In the genomic region with DNA sequence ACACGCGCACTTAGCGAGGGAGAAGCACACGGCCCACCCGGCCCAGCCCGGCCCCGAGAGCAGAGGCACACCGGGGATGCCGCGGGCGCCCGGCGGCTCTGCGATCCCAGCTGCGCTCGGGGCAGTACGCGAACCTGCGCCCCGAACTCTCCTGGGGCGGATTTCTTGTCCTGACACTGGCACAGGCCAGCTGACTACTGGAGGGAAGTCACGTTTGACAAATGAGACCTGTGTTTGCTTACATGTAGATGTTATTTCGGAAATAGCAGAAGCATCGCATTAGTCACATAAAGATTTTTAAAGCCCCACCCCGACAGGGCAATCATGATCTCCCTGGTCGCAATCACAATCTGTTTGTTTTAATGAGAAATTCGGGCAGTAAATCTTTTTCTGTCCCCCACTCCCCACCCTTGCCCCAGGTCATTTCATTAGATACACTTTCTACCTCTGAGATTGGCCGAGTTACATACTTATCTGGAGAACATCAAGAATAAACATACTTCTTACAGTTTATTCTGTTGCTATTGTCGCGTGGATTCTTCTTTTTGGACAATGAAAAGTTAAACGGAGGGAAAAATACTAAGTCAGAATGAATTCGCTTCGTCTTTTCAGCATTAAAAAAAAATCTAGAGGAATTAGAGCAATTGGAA, we compare ENCODE assay signal across 11 cellular contexts.
DNase-seq lines count a peak whose midpoint lies in the region; ATAC-seq and TF ChIP-seq lines count a peak whose summit lies in the region.
"Had no signal": no experiment of that assay in that cellular context is flagged by ENCODE, and none has a peak within 500 bp of the region (broad histone marks: within the 10 kb centered on the region; RNA-seq: fewer than 3 reads in every experiment).

No MANE protein-coding gene starts in this region.

- peaks cover 0 to 33% (median 5%) of the 10 kb centered on the region in 9 donors for H3K27me3 ChIP-seq in heart left ventricle
- peaks cover 37% of the 10 kb centered on the region for H3K27me3 ChIP-seq in upper lobe of right lung
- H3K27me3 ChIP-seq in Caco-2 (replicated peaks; ENCODE audit: control insufficient read depth, insufficient read depth, low read length) = no peaks in the 10 kb centered on the region

- no peak overlapping the region for H3K27ac ChIP-seq in heart left ventricle
- peak overlapping the region; percentile 78 for H3K27ac ChIP-seq in cingulate gyrus (ENCODE audit: low read depth, low read length)
- no peak overlapping the region for H3K27ac ChIP-seq in upper lobe of right lung
- H3K27ac ChIP-seq: PC-9 had no signal

- H3K9me3 Mint-ChIP-seq in mesothelial cell of epicardium (no peaks in the 10 kb centered on the region), Caco-2 (ENCODE audit: unreplicated experiment) (peaks cover 21% of the 10 kb centered on the region)

- POLR2A ChIA-PET in Caco-2 (lab: Charles Lee) = no interaction called here

- H3K4me1 Mint-ChIP-seq in mesothelial cell of epicardium = peaks cover 12% of the 10 kb centered on the region
- H3K4me1 Mint-ChIP-seq in Caco-2 (ENCODE audit: low read depth, unreplicated experiment) = no peaks in the 10 kb centered on the region

- TF ChIP-seq CTCF in heart left ventricle (IDR thresholded peaks at IDR 0.05) = no peak
- TF ChIP-seq CTCF in mesothelial cell of epicardium (IDR thresholded peaks at IDR 0.05; ENCODE audit: unreplicated experiment) = no peak
- TF ChIP-seq CTCF in upper lobe of right lung (IDR thresholded peaks at IDR 0.05) = no peak
- TF ChIP-seq CTCF in Caco-2 (IDR thresholded peaks at IDR 0.05; ENCODE audit: insufficient read depth in 1 of 2, low read depth in 1 of 2, low read length in 1 of 2, severe bottlenecking in 1 of 2, unreplicated experiment in 1 of 2) = no peak

- no peaks in the 10 kb centered on the region for H3K36me3 ChIP-seq in heart left ventricle
- H3K36me3 ChIP-seq in upper lobe of right lung = no peaks in the 10 kb centered on the region
- no peaks in the 10 kb centered on the region for H3K36me3 ChIP-seq in Caco-2 (ENCODE audit: control insufficient read depth, insufficient read depth, low read length)

- CTCF ChIA-PET in Caco-2 (lab: Charles Lee) = no interaction called here

- 10 to 18% (median 13%) methylated on average over 17 to 33 of the region's 33 CpGs for WGBS in heart left ventricle, 4 donors

- peaks cover 59% of the 10 kb centered on the region for H3K27me3 Mint-ChIP-seq in mesothelial cell of epicardium (ENCODE audit: low read depth)
- H3K27me3 Mint-ChIP-seq in Caco-2 (ENCODE audit: insufficient read depth, unreplicated experiment) = no peaks in the 10 kb centered on the region

- H3K4me3 Mint-ChIP-seq in mesothelial cell of epicardium = peak overlapping the region; percentile 58
- no peak overlapping the region for H3K4me3 Mint-ChIP-seq in Caco-2 (ENCODE audit: unreplicated experiment)

- H3K9me3 ChIP-seq in heart left ventricle (no peaks in the 10 kb centered on the region), upper lobe of right lung (no peaks in the 10 kb centered on the region), Caco-2 (no peaks in the 10 kb centered on the region)

- no peak for TF ChIP-seq POLR2A in heart left ventricle (IDR thresholded peaks at IDR 0.05)

- H3K36me3 Mint-ChIP-seq in mesothelial cell of epicardium (no peaks in the 10 kb centered on the region), Caco-2 (ENCODE audit: insufficient read depth, unreplicated experiment) (no peaks in the 10 kb centered on the region)

- H3K4me1 ChIP-seq in heart left ventricle (peaks cover 0 to 9% (median 0%) of the 10 kb centered on the region in 12 donors), upper lobe of right lung (peaks cover 5% of the 10 kb centered on the region), Caco-2 (no peaks in the 10 kb centered on the region)

- H3K27ac Mint-ChIP-seq in mesothelial cell of epicardium (no peak overlapping the region), Caco-2 (ENCODE audit: unreplicated experiment) (no peak overlapping the region)
- H3K27ac Mint-ChIP-seq: CD4-positive, CD25-positive, alpha-beta regulatory T cell had no signal

- no TSS peak for BruUV-seq in Caco-2 (replicated peaks; lab: Mats Ljungman, UMichigan)

- H3K4me3 ChIP-seq in heart left ventricle = peak overlapping the region in 10 of 12 donors; percentile 16 to 56 (median 37)
- H3K4me3 ChIP-seq in upper lobe of right lung = no peak overlapping the region
- no peak overlapping the region for H3K4me3 ChIP-seq in Caco-2 (ENCODE audit: low read depth, low read length)
- H3K4me3 ChIP-seq: PC-9 had no signal

- ATAC-seq in heart left ventricle = no peak
- no peak for ATAC-seq in Right ventricle myocardium inferior
- peak; percentile 30 for ATAC-seq in upper lobe of right lung
- ATAC-seq in GM18861 (IDR thresholded peaks at IDR 0.05; ENCODE audit: unreplicated experiment) = no peak
- ATAC-seq in HG02678 (IDR thresholded peaks at IDR 0.05; ENCODE audit: unreplicated experiment) = no peak

- DNase-seq in heart left ventricle (no peak), Right ventricle myocardium inferior (ENCODE audit: missing footprints) (no peak), mesothelial cell of epicardium (ENCODE audit: low spot score in 2 of 2, unreplicated experiment in 2 of 2) (no peak), upper lobe of right lung (no peak), Caco-2 (no peak)
- DNase-seq: CD4-positive, CD25-positive, alpha-beta regulatory T cell; IMR-90; PC-9 had no signal

- intact Hi-C loops in heart left ventricle (cut with DNase I) = loop anchor here in 2 of 10 donors (10.0 kb wide), 3 partner anchors 221 to 239 kb away; no protein-coding TSS in a partner anchor
- intact Hi-C loops in Right ventricle myocardium inferior (cut with DNase I) = no loop called here
- intact Hi-C loops in upper lobe of right lung (cut with DNase I) = no loop called here
- intact Hi-C loops in Caco-2 (cut with micrococcal nuclease; ENCODE audit: unreplicated experiment) = no loop called here

Comparison
In these comparisons a context has a peak if more than half of its experiments do, and no peak if none do; other contexts are left out.
1. H3K4me3 ChIP-seq: peak in heart left ventricle (10 of 12); none in upper lobe of right lung (single experiment) and Caco-2 (single experiment).